ENCODE assay signal across 8 cellular contexts in genomic region chr12:80936642-80937390, GRCh38. TPM values are rescaled to one million over a fixed set of nuclear protein-coding genes. Genes with fewer than 3 reads are reported as not detected.
DNase-seq lines count a peak whose midpoint lies in the region; ATAC-seq and TF ChIP-seq lines count a peak whose summit lies in the region.

No MANE protein-coding gene starts in this region.

- no peaks in the 10 kb centered on the region for H3K9me3 ChIP-seq in lower lobe of right lung
- H3K9me3 ChIP-seq in tibial artery = no peaks in the 10 kb centered on the region

- H3K27me3 ChIP-seq in lower lobe of right lung (ENCODE audit: low read depth) (no peaks in the 10 kb centered on the region), tibial artery (no peaks in the 10 kb centered on the region)

- ATAC-seq in GM18867 (IDR thresholded peaks at IDR 0.05; ENCODE audit: unreplicated experiment) (peak; percentile 40), HG02943 (IDR thresholded peaks at IDR 0.05; ENCODE audit: low read depth, unreplicated experiment) (peak; percentile 52), lower lobe of right lung (peak; percentile 84 to 86)

- H3K4me1 ChIP-seq in lower lobe of right lung (peaks cover 8% of the 10 kb centered on the region), tibial artery (peaks cover 0 to 4% (median 4%) of the 10 kb centered on the region in 4 donors)

- H3K27ac ChIP-seq in lower lobe of right lung = peak overlapping the region; percentile 84
- H3K27ac ChIP-seq in tibial artery = peak overlapping the region; percentile 60 to 67

- DNase-seq in Ammon's horn (ENCODE audit: low spot score) = peak; percentile 45
- DNase-seq in NCI-H526 (lab: John Stamatoyannopoulos, UW) = peak; percentile 54 to 83
- peak; percentile 88 for DNase-seq in ecto neural progenitor cell (ENCODE audit: low spot score)
- DNase-seq in lower lobe of right lung = peak; percentile 64
- DNase-seq in tibial artery = peak; percentile 21 to 67
- no peak for DNase-seq in stimulated activated CD4-positive, alpha-beta T cell treated with anti-CD3 and anti-CD28 coated beads, Interleukin-1b, Interleukin-23, amount 100 ng/mL, for 48 hours

- TF ChIP-seq CTCF in lower lobe of right lung (IDR thresholded peaks at IDR 0.05) = no peak
- TF ChIP-seq CTCF in tibial artery (IDR thresholded peaks at IDR 0.05) = no peak

- H3K36me3 ChIP-seq in lower lobe of right lung (no peaks in the 10 kb centered on the region), tibial artery (no peaks in the 10 kb centered on the region)

- intact Hi-C loops in lower lobe of right lung (cut with DNase I) = no loop called here
- intact Hi-C loops in tibial artery (cut with DNase I; ENCODE audit: low total_unique reads) = no loop called here

- peak overlapping the region; percentile 71 for H3K4me3 ChIP-seq in lower lobe of right lung
- peak overlapping the region; percentile 62 to 87 for H3K4me3 ChIP-seq in tibial artery

RNA-seq across cellular contexts. Expression of gene LIN7A, which starts 0.9 kb away (rescaled TPM):
- 14.6 TPM for total RNA-seq in lower lobe of right lung
